8 cellular contexts compared by ENCODE assay signal in genomic region chr4:139761461-139761860, GRCh38.
DNase-seq lines count a peak whose midpoint lies in the region; ATAC-seq, FAIRE-seq and TF ChIP-seq lines count a peak whose summit lies in the region.

No MANE protein-coding gene starts in this region.

- intact Hi-C loops in heart left ventricle (cut with DNase I) (loop anchor here in 5 of 10 donors (2.0 to 10.0 kb wide), 5 partner anchors 21 to 391 kb away; partner anchors contain the start of gene MAML3 (in 1 of the 5)), cardiac septum (cut with DNase I) (loop anchor here (5.0 to 10.0 kb wide), 3 partner anchors 116 to 283 kb away; no protein-coding TSS in a partner anchor)

- peak in 9 of 12 donors; percentile 9 to 53 (median 33) for TF ChIP-seq CTCF in heart left ventricle (IDR thresholded peaks at IDR 0.05)
- peak; percentile 37 for TF ChIP-seq CTCF in epithelial cell of esophagus (IDR thresholded peaks at IDR 0.05; ENCODE audit: insufficient read depth, low read depth, low read length, missing control alignments)

- no peak for FAIRE-seq in urothelium cell line (lab: Jason Lieb, UNC)

- no peaks in the 10 kb centered on the region for H3K27me3 ChIP-seq in heart left ventricle

- H3K4me1 ChIP-seq in heart left ventricle, result peaks cover 13 to 64% (median 47%) of the 10 kb centered on the region in 12 donors

- peak overlapping the region in 10 of 12 donors; percentile 12 to 96 (median 90) for H3K27ac ChIP-seq in heart left ventricle

- H3K9me3 ChIP-seq in heart left ventricle, result no peaks in the 10 kb centered on the region

- no peak for TF ChIP-seq POLR2A in heart left ventricle (IDR thresholded peaks at IDR 0.05)

- ATAC-seq in heart left ventricle, result peak in 3 of 4 donors; percentile 7 to 14 (median 13)

- no peak for DNase-seq in heart left ventricle
- no peak for DNase-seq in cardiac septum (ENCODE audit: low spot score)
- DNase-seq in MV-4-11 (lab: John Stamatoyannopoulos, UW), result peak; percentile 7
- DNase-seq in epithelial cell of esophagus (ENCODE audit: low read depth), result peak; percentile 37
- DNase-seq in urothelium cell line (ENCODE audit: low spot score), result peak; percentile 15
- no peak for DNase-seq in cerebellum (ENCODE audit: low spot score)
- DNase-seq in stimulated activated CD8-positive, alpha-beta memory T cell treated with anti-CD3 and anti-CD28 coated beads, Interleukin-4, amount 100 ng/mL, for 48 hours, result no peak
- DNase-seq in NCI-H446 (lab: John Stamatoyannopoulos, UW), result no peak

- no peaks in the 10 kb centered on the region for H3K36me3 ChIP-seq in heart left ventricle

- 31 to 43% (median 39%) methylated on average over 4 of the region's 4 CpGs for WGBS in heart left ventricle, 4 donors

- no peak overlapping the region for H3K4me3 ChIP-seq in heart left ventricle
- no peak overlapping the region for H3K4me3 ChIP-seq in epithelial cell of esophagus (ENCODE audit: low read length)

Comparison
In these comparisons a context has a peak if more than half of its experiments do, and no peak if none do; other contexts are left out.
1. DNase-seq: peak in MV-4-11 (single experiment), epithelial cell of esophagus (single experiment) and urothelium cell line (single experiment); none in heart left ventricle (0 of 5), cardiac septum (single experiment), cerebellum (single experiment), stimulated activated CD8-positive, alpha-beta memory T cell treated with anti-CD3 and anti-CD28 coated beads, Interleukin-4, amount 100 ng/mL, for 48 hours (single experiment) and NCI-H446 (0 of 2).